Comparison of ENCODE assay signal across 14 cellular contexts in genomic region chr4:56134272-56134671, GRCh38.
DNase-seq lines count a peak whose midpoint lies in the region; ATAC-seq and TF ChIP-seq lines count a peak whose summit lies in the region.
"Had no signal": no experiment of that assay in that cellular context is flagged by ENCODE, and none has a peak within 500 bp of the region (broad histone marks: within the 10 kb centered on the region; RNA-seq: fewer than 3 reads in every experiment).

No MANE protein-coding gene starts in this region.

- TF ChIP-seq POLR2A in IMR-90 (IDR thresholded peaks at IDR 0.05; ENCODE audit: low read depth, low read length), result no peak

- peak; percentile 57 for ATAC-seq in IMR-90 (ENCODE audit: low read depth)
- ATAC-seq in upper lobe of right lung, result peak; percentile 73
- no peak for ATAC-seq in GM18907 (IDR thresholded peaks at IDR 0.05; ENCODE audit: unreplicated experiment)
- ATAC-seq: activated naive CD4-positive, alpha-beta T cell treated with anti-CD3 and anti-CD28 coated beads, Interleukin-2, amount 50 U/mL, for 72 hours; effector memory CD8-positive, alpha-beta T cell; stimulated activated naive CD8-positive, alpha-beta T cell treated with anti-CD3 and anti-CD28 coated beads, Interleukin-15, Interleukin-2, amounts not matched to agents 100 U/mL and 50 U/mL, for 24 hours; T-helper 17 cell had no signal

- no peaks in the 10 kb centered on the region for H3K9me3 ChIP-seq in IMR-90 (ENCODE audit: control insufficient read depth, insufficient read depth, low read length)
- H3K9me3 ChIP-seq in upper lobe of right lung, result no peaks in the 10 kb centered on the region
- H3K9me3 ChIP-seq: neutrophil had no signal

- H3K36me3 ChIP-seq in IMR-90 (ENCODE audit: control insufficient read depth, insufficient read depth, low read length) (no peaks in the 10 kb centered on the region), brain microvascular endothelial cell (replicated peaks) (no peaks in the 10 kb centered on the region), upper lobe of right lung (no peaks in the 10 kb centered on the region)
- H3K36me3 ChIP-seq: neutrophil had no signal

- H3K9me1 ChIP-seq in IMR-90 (ENCODE audit: insufficient read depth, low read length), result no peaks in the 10 kb centered on the region

- no peak overlapping the region for H3K56ac ChIP-seq in IMR-90 (ENCODE audit: extremely low read depth, insufficient read depth, low read length)

- no peak overlapping the region for H2BK5ac ChIP-seq in IMR-90 (ENCODE audit: low read depth, low read length, poor library complexity, severe bottlenecking)

- no peaks in the 10 kb centered on the region for H3K27me3 ChIP-seq in IMR-90 (ENCODE audit: control insufficient read depth, insufficient read depth, low read length)
- H3K27me3 ChIP-seq in brain microvascular endothelial cell (replicated peaks), result no peaks in the 10 kb centered on the region
- no peaks in the 10 kb centered on the region for H3K27me3 ChIP-seq in upper lobe of right lung
- H3K27me3 ChIP-seq: neutrophil had no signal

- POLR2A ChIA-PET in IMR-90 (lab: Charles Lee; ENCODE audit: unreplicated experiment), result interaction anchor here (0.6 kb wide), 1 partner anchor 369 kb away, joined by 3 read pairs; no protein-coding TSS in a partner anchor

- BruUV-seq in IMR-90 (replicated peaks; lab: Mats Ljungman, UMichigan), result no TSS peak

- no peak overlapping the region for H3K9ac ChIP-seq in IMR-90 (ENCODE audit: low read depth, low read length)

- H2BK120ac ChIP-seq in IMR-90 (ENCODE audit: low read depth, low read length), result no peak overlapping the region

- no peak overlapping the region for H2AK5ac ChIP-seq in IMR-90 (ENCODE audit: low read depth, low read length)

- H2AK9ac ChIP-seq in IMR-90 (replicated peaks; ENCODE audit: low read depth, low read length, poor library complexity), result no peak overlapping the region

- no peak overlapping the region for H3K4me3 Mint-ChIP-seq in immature natural killer cell
- H3K4me3 Mint-ChIP-seq: effector memory CD8-positive, alpha-beta T cell; T-helper 17 cell had no signal

- DNase-seq in IMR-90 (peak; percentile 43), brain microvascular endothelial cell (peak; percentile 93), iris pigment epithelial cell (ENCODE audit: low read depth) (peak; percentile 78), upper lobe of right lung (no peak), SIG-M5 treated with dmso at 0.1 percent for 504 hours (lab: John Stamatoyannopoulos, UW; ENCODE audit: unreplicated experiment) (no peak), immature natural killer cell (no peak)
- DNase-seq: effector memory CD8-positive, alpha-beta T cell; NCI-H2081; stimulated activated CD4-positive, alpha-beta T cell treated with anti-CD3 and anti-CD28 coated beads, Interleukin-2, amount 100 ng/mL, for 24 hours; stimulated activated naive CD8-positive, alpha-beta T cell treated with anti-CD3 and anti-CD28 coated beads, Interleukin-15, Interleukin-2, amounts not matched to agents 100 U/mL and 50 U/mL, for 24 hours; T-helper 17 cell had no signal

- H3K27ac Mint-ChIP-seq in immature natural killer cell, result no peak overlapping the region
- H3K27ac Mint-ChIP-seq: activated naive CD4-positive, alpha-beta T cell treated with anti-CD3 and anti-CD28 coated beads, Interleukin-2, amount 50 U/mL, for 72 hours; effector memory CD8-positive, alpha-beta T cell; T-helper 17 cell had no signal

- no peak overlapping the region for H3K23ac ChIP-seq in IMR-90 (ENCODE audit: low read depth, low read length)

- CTCF ChIA-PET in IMR-90 (lab: Yijun Ruan, JAX), result interaction anchor here (0.6 to 0.9 kb wide), 2 partner anchors 13 to 64 kb away, joined by 3 to 4 read pairs; no protein-coding TSS in a partner anchor

- H3K27me3 Mint-ChIP-seq in immature natural killer cell (ENCODE audit: low read depth in 3 of 3), result peaks cover 0 to 3% (median 2%) of the 10 kb centered on the region in 3 donors
- H3K27me3 Mint-ChIP-seq: T-helper 17 cell had no signal

- no peak overlapping the region for H3K4ac ChIP-seq in IMR-90 (ENCODE audit: low read depth, low read length)

- no peak overlapping the region for H3K27ac ChIP-seq in IMR-90 (ENCODE audit: insufficient read depth, low read length)
- H3K27ac ChIP-seq in brain microvascular endothelial cell, result peak overlapping the region; percentile 40
- H3K27ac ChIP-seq in upper lobe of right lung, result no peak overlapping the region
- H3K27ac ChIP-seq: neutrophil had no signal

- no peaks in the 10 kb centered on the region for H3K4me1 Mint-ChIP-seq in immature natural killer cell

- H4K5ac ChIP-seq in IMR-90 (ENCODE audit: low read depth, low read length), result no peak overlapping the region

- in situ Hi-C loops in IMR-90 (cut with MboI; ENCODE audit: low sequenced_read_pairs), result no loop called here
- in situ Hi-C loops in brain microvascular endothelial cell (cut with HindIII; ENCODE audit: low pct_ligation_motif_present, low sequenced_read_pairs), result no loop called here

- H3K4me1 ChIP-seq in IMR-90 (ENCODE audit: control insufficient read depth, insufficient read depth, low read length), result no peaks in the 10 kb centered on the region; the same call in 1 of the 2 replicates
- no peaks in the 10 kb centered on the region for H3K4me1 ChIP-seq in upper lobe of right lung

- H3K4me3 ChIP-seq in IMR-90 (ENCODE audit: insufficient read depth, low read depth, low read length) (no peak overlapping the region), brain microvascular endothelial cell (ENCODE audit: low read depth, low read length) (no peak overlapping the region), upper lobe of right lung (no peak overlapping the region)

- TF ChIP-seq CTCF in IMR-90 (conservative IDR thresholded peaks at IDR 0.05; ENCODE audit: low read depth, low read length), result no peak
- no peak for TF ChIP-seq CTCF in brain microvascular endothelial cell (IDR thresholded peaks at IDR 0.05; ENCODE audit: low read depth, low read length, missing control alignments)
- TF ChIP-seq CTCF in upper lobe of right lung (IDR thresholded peaks at IDR 0.05), result no peak

- H4K8ac ChIP-seq in IMR-90 (ENCODE audit: low read depth in 2 of 2, low read length in 2 of 2), result no peak overlapping the region

- no peak overlapping the region for H3K4me2 ChIP-seq in IMR-90 (ENCODE audit: low read depth, low read length)

- WGBS in IMR-90 (ENCODE audit: extremely low coverage in 2 of 2, insufficient read length in 1 of 2), 2 experiments, result no CpG with 5 or more reads among the region's 2 CpGs

- H3K79me1 ChIP-seq in IMR-90 (ENCODE audit: low read depth in 1 of 2, low read length in 2 of 2), result no peaks in the 10 kb centered on the region

- no peak overlapping the region for H3K18ac ChIP-seq in IMR-90 (ENCODE audit: low read depth, low read length)

- dilution Hi-C loops in IMR-90 (cut with HindIII; ENCODE audit: low sequenced_read_pairs, unreplicated experiment), result no loop called here

- no peaks in the 10 kb centered on the region for H3K36me3 Mint-ChIP-seq in immature natural killer cell
- H3K36me3 Mint-ChIP-seq: activated naive CD4-positive, alpha-beta T cell treated with anti-CD3 and anti-CD28 coated beads, Interleukin-2, amount 50 U/mL, for 72 hours had no signal

- no peak overlapping the region for H4K91ac ChIP-seq in IMR-90 (ENCODE audit: insufficient read depth, low read depth, low read length)

- TF ChIP-seq RAD21 in IMR-90 (IDR thresholded peaks at IDR 0.05; ENCODE audit: low read length), result no peak

- intact Hi-C loops in IMR-90 (cut with micrococcal nuclease) (no loop called here), upper lobe of right lung (cut with DNase I) (no loop called here)

- no peaks in the 10 kb centered on the region for H4K20me1 ChIP-seq in IMR-90 (ENCODE audit: insufficient read depth, low read length)

- no peak overlapping the region for H2AFZ ChIP-seq in IMR-90 (replicated peaks; ENCODE audit: low read length, poor library complexity)

- no peak overlapping the region for H2BK20ac ChIP-seq in IMR-90 (ENCODE audit: low read depth, low read length)

- no peak overlapping the region for H2BK15ac ChIP-seq in IMR-90 (ENCODE audit: low read depth, low read length)

- H3K14ac ChIP-seq in IMR-90 (replicated peaks; ENCODE audit: low read depth, low read length), result no peak overlapping the region

- H3K9me3 Mint-ChIP-seq in immature natural killer cell, result peaks cover 0 to 2% (median 0%) of the 10 kb centered on the region in 6 donors
- H3K9me3 Mint-ChIP-seq: activated naive CD4-positive, alpha-beta T cell treated with anti-CD3 and anti-CD28 coated beads, Interleukin-2, amount 50 U/mL, for 72 hours; effector memory CD8-positive, alpha-beta T cell had no signal

TF ChIP-seq in IMR-90, 13 proteins besides CTCF, POLR2A, EP300 and RAD21:
- TF ChIP-seq CEBPB (IDR thresholded peaks at IDR 0.05; ENCODE audit: low read depth, low read length), result no peak
- TF ChIP-seq MAFK (IDR thresholded peaks at IDR 0.05; ENCODE audit: low read depth, low read length), result no peak
- TF ChIP-seq NFE2L2 (IDR thresholded peaks at IDR 0.05; ENCODE audit: low read depth, low read length), result no peak
- TF ChIP-seq CHD1 (IDR thresholded peaks at IDR 0.05; ENCODE audit: low read depth, low read length), result no peak
- no peak for TF ChIP-seq USF2 (IDR thresholded peaks at IDR 0.05; ENCODE audit: low read depth, low read length)
- TF ChIP-seq BHLHE40 (IDR thresholded peaks at IDR 0.05; ENCODE audit: low read depth, low read length), result no peak
- no peak for TF ChIP-seq RFX5 (IDR thresholded peaks at IDR 0.05; ENCODE audit: low read depth, low read length)
- TF ChIP-seq ELK1 (IDR thresholded peaks at IDR 0.05; ENCODE audit: borderline replicate concordance, low read depth, low read length), result no peak

Comparison
In these comparisons a context has a peak if more than half of its experiments do, and no peak if none do; other contexts are left out.
1. DNase-seq: peak in IMR-90 (single experiment), brain microvascular endothelial cell (single experiment) and iris pigment epithelial cell (single experiment); none in upper lobe of right lung (single experiment), SIG-M5 treated with dmso at 0.1 percent for 504 hours (single experiment) and immature natural killer cell (0 of 3).